In genomic region chr9:116497081-116497480, GRCh38 we compare ENCODE assay signal across 1 cellular context.
TF ChIP-seq lines count a peak whose summit lies in the region.

No MANE protein-coding gene starts in this region.

TF ChIP-seq in GM23338, 12 proteins besides CTCF, POLR2A, EP300 and RAD21 (continued from another document):
- TF ChIP-seq, protein P1, sequence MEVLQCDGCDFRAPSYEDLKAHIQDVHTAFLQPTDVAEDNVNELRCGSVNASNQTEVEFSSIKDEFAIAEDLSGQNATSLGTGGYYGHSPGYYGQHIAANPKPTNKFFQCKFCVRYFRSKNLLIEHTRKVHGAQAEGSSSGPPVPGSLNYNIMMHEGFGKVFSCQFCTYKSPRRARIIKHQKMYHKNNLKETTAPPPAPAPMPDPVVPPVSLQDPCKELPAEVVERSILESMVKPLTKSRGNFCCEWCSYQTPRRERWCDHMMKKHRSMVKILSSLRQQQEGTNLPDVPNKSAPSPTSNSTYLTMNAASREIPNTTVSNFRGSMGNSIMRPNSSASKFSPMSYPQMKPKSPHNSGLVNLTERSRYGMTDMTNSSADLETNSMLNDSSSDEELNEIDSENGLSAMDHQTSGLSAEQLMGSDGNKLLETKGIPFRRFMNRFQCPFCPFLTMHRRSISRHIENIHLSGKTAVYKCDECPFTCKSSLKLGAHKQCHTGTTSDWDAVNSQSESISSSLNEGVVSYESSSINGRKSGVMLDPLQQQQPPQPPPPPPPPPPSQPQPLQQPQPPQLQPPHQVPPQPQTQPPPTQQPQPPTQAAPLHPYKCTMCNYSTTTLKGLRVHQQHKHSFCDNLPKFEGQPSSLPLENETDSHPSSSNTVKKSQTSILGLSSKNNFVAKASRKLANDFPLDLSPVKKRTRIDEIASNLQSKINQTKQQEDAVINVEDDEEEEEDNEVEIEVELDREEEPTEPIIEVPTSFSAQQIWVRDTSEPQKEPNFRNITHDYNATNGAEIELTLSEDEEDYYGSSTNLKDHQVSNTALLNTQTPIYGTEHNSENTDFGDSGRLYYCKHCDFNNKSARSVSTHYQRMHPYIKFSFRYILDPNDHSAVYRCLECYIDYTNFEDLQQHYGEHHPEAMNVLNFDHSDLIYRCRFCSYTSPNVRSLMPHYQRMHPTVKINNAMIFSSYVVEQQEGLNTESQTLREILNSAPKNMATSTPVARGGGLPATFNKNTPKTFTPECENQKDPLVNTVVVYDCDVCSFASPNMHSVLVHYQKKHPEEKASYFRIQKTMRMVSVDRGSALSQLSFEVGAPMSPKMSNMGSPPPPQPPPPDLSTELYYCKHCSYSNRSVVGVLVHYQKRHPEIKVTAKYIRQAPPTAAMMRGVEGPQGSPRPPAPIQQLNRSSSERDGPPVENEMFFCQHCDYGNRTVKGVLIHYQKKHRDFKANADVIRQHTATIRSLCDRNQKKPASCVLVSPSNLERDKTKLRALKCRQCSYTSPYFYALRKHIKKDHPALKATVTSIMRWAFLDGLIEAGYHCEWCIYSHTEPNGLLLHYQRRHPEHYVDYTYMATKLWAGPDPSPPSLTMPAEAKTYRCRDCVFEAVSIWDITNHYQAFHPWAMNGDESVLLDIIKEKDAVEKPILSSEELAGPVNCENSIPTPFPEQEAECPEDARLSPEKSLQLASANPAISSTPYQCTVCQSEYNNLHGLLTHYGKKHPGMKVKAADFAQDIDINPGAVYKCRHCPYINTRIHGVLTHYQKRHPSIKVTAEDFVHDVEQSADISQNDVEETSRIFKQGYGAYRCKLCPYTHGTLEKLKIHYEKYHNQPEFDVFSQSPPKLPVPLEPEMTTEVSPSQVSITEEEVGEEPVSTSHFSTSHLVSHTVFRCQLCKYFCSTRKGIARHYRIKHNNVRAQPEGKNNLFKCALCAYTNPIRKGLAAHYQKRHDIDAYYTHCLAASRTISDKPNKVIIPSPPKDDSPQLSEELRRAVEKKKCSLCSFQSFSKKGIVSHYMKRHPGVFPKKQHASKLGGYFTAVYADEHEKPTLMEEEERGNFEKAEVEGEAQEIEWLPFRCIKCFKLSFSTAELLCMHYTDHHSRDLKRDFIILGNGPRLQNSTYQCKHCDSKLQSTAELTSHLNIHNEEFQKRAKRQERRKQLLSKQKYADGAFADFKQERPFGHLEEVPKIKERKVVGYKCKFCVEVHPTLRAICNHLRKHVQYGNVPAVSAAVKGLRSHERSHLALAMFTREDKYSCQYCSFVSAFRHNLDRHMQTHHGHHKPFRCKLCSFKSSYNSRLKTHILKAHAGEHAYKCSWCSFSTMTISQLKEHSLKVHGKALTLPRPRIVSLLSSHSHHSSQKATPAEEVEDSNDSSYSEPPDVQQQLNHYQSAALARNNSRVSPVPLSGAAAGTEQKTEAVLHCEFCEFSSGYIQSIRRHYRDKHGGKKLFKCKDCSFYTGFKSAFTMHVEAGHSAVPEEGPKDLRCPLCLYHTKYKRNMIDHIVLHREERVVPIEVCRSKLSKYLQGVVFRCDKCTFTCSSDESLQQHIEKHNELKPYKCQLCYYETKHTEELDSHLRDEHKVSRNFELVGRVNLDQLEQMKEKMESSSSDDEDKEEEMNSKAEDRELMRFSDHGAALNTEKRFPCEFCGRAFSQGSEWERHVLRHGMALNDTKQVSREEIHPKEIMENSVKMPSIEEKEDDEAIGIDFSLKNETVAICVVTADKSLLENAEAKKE (CRISPR knock-in tag; IDR thresholded peaks at IDR 0.05) = no peak
- no peak for TF ChIP-seq STAT1 (IDR thresholded peaks at IDR 0.05; ENCODE audit: unreplicated experiment)
- no peak for TF ChIP-seq JUNB (IDR thresholded peaks at IDR 0.05; ENCODE audit: unreplicated experiment)
